27 cellular contexts compared by ENCODE assay signal in the genomic region with DNA sequence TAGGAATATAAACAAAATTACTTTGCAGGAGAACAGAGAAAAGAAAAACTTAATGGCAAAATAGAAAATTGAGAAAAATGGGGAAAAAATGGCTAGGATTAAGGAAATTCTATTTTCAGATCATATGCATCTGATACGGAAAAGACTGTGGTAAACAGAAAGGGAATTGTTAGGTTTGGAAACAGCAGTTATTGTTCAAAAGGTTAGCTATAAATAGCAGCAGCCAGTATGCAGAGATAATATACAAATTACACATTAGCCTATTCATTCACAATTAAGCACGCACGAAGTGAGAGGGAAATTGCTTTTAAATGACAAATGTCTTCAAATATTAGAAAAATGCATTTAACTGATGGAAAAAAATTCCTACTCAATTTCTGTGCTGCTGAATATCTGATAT.
DNase-seq lines count a peak whose midpoint lies in the region; FAIRE-seq and TF ChIP-seq lines count a peak whose summit lies in the region.
"Had no signal": no experiment of that assay in that cellular context is flagged by ENCODE, and none has a peak within 500 bp of the region (broad histone marks: within the 10 kb centered on the region; RNA-seq: fewer than 3 reads in every experiment).

No MANE protein-coding gene starts in this region.

- H3K27me3 Mint-ChIP-seq in astrocyte (ENCODE audit: low read depth, unreplicated experiment) (no peaks in the 10 kb centered on the region), neural progenitor cell (ENCODE audit: insufficient read depth, low read depth) (no peaks in the 10 kb centered on the region)
- H3K27me3 Mint-ChIP-seq: CD4-positive, CD25-positive, alpha-beta regulatory T cell had no signal

- WGBS in lower leg skin, 2 donors: 58 to 65% methylated on average over 3 of the region's 3 CpGs

- no peak overlapping the region for H3K4me2 ChIP-seq in astrocyte (ENCODE audit: low read length)
- peak overlapping the region; percentile 70 for H3K4me2 ChIP-seq in neural progenitor cell

- H3K36me3 Mint-ChIP-seq in astrocyte (ENCODE audit: low read depth, unreplicated experiment) (no peaks in the 10 kb centered on the region), neural progenitor cell (no peaks in the 10 kb centered on the region)
- H3K36me3 Mint-ChIP-seq: CD4-positive, CD25-positive, alpha-beta regulatory T cell had no signal

- DNase-seq in NCI-H146 (lab: John Stamatoyannopoulos, UW) (peak; percentile 9), NCI-H146 treated with DMSO at 0.1 percent for 48 hours (lab: John Stamatoyannopoulos, UW; ENCODE audit: unreplicated experiment) (no peak), NCI-H1417 treated with DMSO at 0.1 percent for 48 hours (lab: John Stamatoyannopoulos, UW) (peak; percentile 19), astrocyte (ENCODE audit: low read depth) (no peak), neural progenitor cell (ENCODE audit: low spot score) (no peak), lower leg skin (ENCODE audit: low spot score in 2 of 2) (no peak), NCI-H2029 treated with DMSO at 0.1 percent for 48 hours (lab: John Stamatoyannopoulos, UW) (no peak), HK-2 (ENCODE audit: unreplicated experiment) (no peak)
- DNase-seq: 8988T; ACHN; CD4-positive, CD25-positive, alpha-beta regulatory T cell; DMS53; GM23248; IMR-90; KG1; MG63; NCI-H1436; NCI-H2081 treated with DMSO at 0.1 percent for 48 hours; NCI-H2171 treated with DMSO at 0.1 percent for 48 hours; NCI-H345; NCI-H510A treated with DMSO at 0.1 percent for 48 hours; NCI-H774; SJCRH30; T-helper 2 cell had no signal

- no peak overlapping the region for H3K27ac ChIP-seq in astrocyte (ENCODE audit: low read depth, low read length)
- no peak overlapping the region for H3K27ac ChIP-seq in neural progenitor cell
- H3K27ac ChIP-seq: GM23248, SJCRH30 had no signal

- no peak overlapping the region for H2AFZ ChIP-seq in astrocyte (ENCODE audit: low read depth, low read length)
- no peak overlapping the region for H2AFZ ChIP-seq in neural progenitor cell (replicated peaks)
- H2AFZ ChIP-seq: GM23248 had no signal

- peak; percentile 5 for FAIRE-seq in astrocyte (lab: Jason Lieb, UNC)
- FAIRE-seq: D721Med, GM18507 had no signal

- no peaks in the 10 kb centered on the region for H4K20me1 ChIP-seq in astrocyte (ENCODE audit: insufficient read depth, low read length)
- H4K20me1 ChIP-seq in neural progenitor cell (ENCODE audit: low read depth): no peaks in the 10 kb centered on the region

- H3K4me1 ChIP-seq in astrocyte (ENCODE audit: insufficient read depth, low read length): no peaks in the 10 kb centered on the region
- H3K4me1 ChIP-seq in neural progenitor cell: peaks cover 28% of the 10 kb centered on the region
- H3K4me1 ChIP-seq: HAP-1, SJCRH30 had no signal

- H3K79me2 ChIP-seq in astrocyte (ENCODE audit: insufficient read depth, low read length) (no peaks in the 10 kb centered on the region), neural progenitor cell (ENCODE audit: low read depth) (no peaks in the 10 kb centered on the region)

- H3F3A ChIP-seq in neural progenitor cell (ENCODE audit: low read depth): peaks cover 14% of the 10 kb centered on the region

- H3K36me3 ChIP-seq in astrocyte (ENCODE audit: insufficient read depth, low read length): no peaks in the 10 kb centered on the region
- no peaks in the 10 kb centered on the region for H3K36me3 ChIP-seq in neural progenitor cell
- H3K36me3 ChIP-seq: HAP-1, MG63, SJCRH30 had no signal

- TF ChIP-seq CTCF in astrocyte (IDR thresholded peaks at IDR 0.05; ENCODE audit: insufficient read depth, low read depth, low read length) (no peak), neural progenitor cell (IDR thresholded peaks at IDR 0.05) (no peak), lower leg skin (IDR thresholded peaks at IDR 0.05) (no peak)

- H3K4me3 Mint-ChIP-seq in astrocyte (ENCODE audit: unreplicated experiment) (no peak overlapping the region), neural progenitor cell (no peak overlapping the region)
- H3K4me3 Mint-ChIP-seq: CD4-positive, CD25-positive, alpha-beta regulatory T cell had no signal

- H3K27ac Mint-ChIP-seq in astrocyte (ENCODE audit: unreplicated experiment) (no peak overlapping the region), neural progenitor cell (no peak overlapping the region)
- H3K27ac Mint-ChIP-seq: CD4-positive, CD25-positive, alpha-beta regulatory T cell had no signal

- H3K4me1 Mint-ChIP-seq in astrocyte (ENCODE audit: low read depth, unreplicated experiment) (no peaks in the 10 kb centered on the region), neural progenitor cell (peaks cover 15% of the 10 kb centered on the region)
- H3K4me1 Mint-ChIP-seq: CD4-positive, CD25-positive, alpha-beta regulatory T cell had no signal

- no peak for TF ChIP-seq POLR2A in lower leg skin (IDR thresholded peaks at IDR 0.05)

- H3K27me3 ChIP-seq in astrocyte (ENCODE audit: insufficient read depth, low read length) (no peaks in the 10 kb centered on the region), neural progenitor cell (no peaks in the 10 kb centered on the region)
- H3K27me3 ChIP-seq: MG63, SJCRH30 had no signal

- H3K4me3 ChIP-seq in astrocyte (ENCODE audit: insufficient read depth, low read depth, low read length) (no peak overlapping the region), neural progenitor cell (no peak overlapping the region), lower leg skin (ENCODE audit: low read depth, poor library complexity, severe bottlenecking) (no peak overlapping the region)
- H3K4me3 ChIP-seq: GM23248, HAP-1, MG63, SJCRH30 had no signal

- H3K9ac ChIP-seq in astrocyte (ENCODE audit: low read length) (no peak overlapping the region), neural progenitor cell (no peak overlapping the region)
- H3K9ac ChIP-seq: GM23248 had no signal

- intact Hi-C loops in lower leg skin (cut with DNase I; ENCODE audit: low total_unique reads): no loop called here

- H3K9me3 Mint-ChIP-seq in astrocyte (ENCODE audit: unreplicated experiment) (no peaks in the 10 kb centered on the region), neural progenitor cell (no peaks in the 10 kb centered on the region)

- H3K9me3 ChIP-seq in astrocyte (ENCODE audit: insufficient read depth, low read depth, low read length) (no peaks in the 10 kb centered on the region), neural progenitor cell (ENCODE audit: low read depth) (no peaks in the 10 kb centered on the region)
- H3K9me3 ChIP-seq: HAP-1, MG63, SJCRH30 had no signal

Comparison
In these comparisons a context has a peak if more than half of its experiments do, and no peak if none do; other contexts are left out.
1. DNase-seq: peak in NCI-H146 (single experiment) and NCI-H1417 treated with DMSO at 0.1 percent for 48 hours (single experiment); none in NCI-H146 treated with DMSO at 0.1 percent for 48 hours (single experiment), astrocyte (single experiment), neural progenitor cell (single experiment), lower leg skin (0 of 2), NCI-H2029 treated with DMSO at 0.1 percent for 48 hours (single experiment) and HK-2 (single experiment).